ENCODE assay signal across 19 cellular contexts in the genomic region with DNA sequence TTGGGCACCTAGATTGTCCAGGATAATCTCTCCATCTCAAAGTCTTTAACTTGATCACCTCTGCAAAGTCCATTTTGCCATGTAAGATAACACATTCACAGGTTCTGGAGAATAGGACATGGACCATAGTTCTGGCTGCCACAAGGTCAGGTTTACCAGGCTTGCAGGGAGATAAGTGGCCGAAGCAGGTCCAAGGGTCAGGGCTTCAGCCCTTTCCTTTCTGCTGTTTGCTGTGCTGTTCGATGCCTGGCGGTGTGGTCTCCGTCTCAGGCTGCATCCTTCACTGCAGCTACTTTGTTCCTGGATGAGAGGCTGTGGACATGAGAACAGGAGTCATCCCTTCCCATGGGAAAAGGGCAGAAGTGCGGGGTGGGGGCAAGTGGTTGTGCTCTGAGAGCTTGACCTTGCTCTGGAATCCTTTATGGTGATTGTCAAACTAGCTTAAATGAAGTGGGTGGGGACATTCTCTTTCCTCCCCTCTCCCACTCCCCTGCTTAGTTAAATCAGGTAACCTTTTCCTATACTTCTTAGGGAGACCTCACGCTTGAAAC.
"Had no signal": no experiment of that assay in that cellular context is flagged by ENCODE, and none has a peak within 500 bp of the region (broad histone marks: within the 10 kb centered on the region; RNA-seq: fewer than 3 reads in every experiment).

No MANE protein-coding gene starts in this region.

- H3K27ac ChIP-seq: lower lobe of right lung, stomach, transverse colon had no signal

- H3K9me3 ChIP-seq: lower lobe of right lung, stomach, transverse colon had no signal

- ATAC-seq: lower lobe of right lung; sciatic nerve; stimulated activated memory B cell treated with anti-CD40 and anti-IgM and Interleukin-4, amounts not matched to agents 10 μg/mL and 1 μg/mL and 100 μg/mL, for 72 hours; WTC11 had no signal

- H3K27ac Mint-ChIP-seq: activated naive CD8-positive, alpha-beta T cell; activated T-helper 2 cell treated with anti-CD3 and anti-CD28 coated beads, Interferon-gamma antibody, Interleukin-2, Interleukin-4, amounts not matched to agents 10 μg/mL and 5 μg/mL and 100 μg/mL, durations not matched to agents 14 hours and 24 hours and 36 hours; stimulated activated memory B cell treated with anti-CD40 and anti-IgM and Interleukin-4, amounts not matched to agents 10 μg/mL and 1 μg/mL and 100 μg/mL, for 72 hours; T-helper 1 cell treated with Interleukin-12 subunit alpha and Interleukin-12 subunit beta and Interleukin-4 antibody, amounts not matched to agents 30 μg/mL and 1 μg/mL, for 36 hours; WTC11 had no signal

- H3K36me3 ChIP-seq: lower lobe of right lung, stomach, transverse colon had no signal

- H3K27me3 ChIP-seq: stomach, transverse colon had no signal

- DNase-seq: activated naive CD4-positive, alpha-beta T cell; activated T-cell treated with anti-CD3 and anti-CD28 coated beads, Interleukin-2, amount 50 U/mL, for 1 hour; cortex of kidney; kidney; lower lobe of right lung; midbrain; occipital lobe; small intestine; stimulated activated CD4-positive, alpha-beta T cell treated with anti-CD3 and anti-CD28 coated beads, Interleukin-2, amount 100 ng/mL, for 24 hours; stomach; T1000; transverse colon had no signal

- H3K4me3 Mint-ChIP-seq: activated naive CD8-positive, alpha-beta T cell; stimulated activated memory B cell treated with anti-CD40 and anti-IgM and Interleukin-4, amounts not matched to agents 10 μg/mL and 1 μg/mL and 100 μg/mL, for 72 hours; T-helper 1 cell treated with Interleukin-12 subunit alpha and Interleukin-12 subunit beta and Interleukin-4 antibody, amounts not matched to agents 30 μg/mL and 1 μg/mL, for 36 hours; WTC11 had no signal

- H3K27me3 Mint-ChIP-seq: activated naive CD8-positive, alpha-beta T cell; stimulated activated memory B cell treated with anti-CD40 and anti-IgM and Interleukin-4, amounts not matched to agents 10 μg/mL and 1 μg/mL and 100 μg/mL, for 72 hours had no signal

- H3K36me3 Mint-ChIP-seq: activated naive CD8-positive, alpha-beta T cell; stimulated activated memory B cell treated with anti-CD40 and anti-IgM and Interleukin-4, amounts not matched to agents 10 μg/mL and 1 μg/mL and 100 μg/mL, for 72 hours; WTC11 had no signal

- FAIRE-seq: endometrium, kidney, small intestine had no signal

- H3K4me1 ChIP-seq: lower lobe of right lung had no signal

- H3K4me3 ChIP-seq: lower lobe of right lung, stomach, transverse colon had no signal

- H3K9me3 Mint-ChIP-seq: activated T-helper 2 cell treated with anti-CD3 and anti-CD28 coated beads, Interferon-gamma antibody, Interleukin-2, Interleukin-4, amounts not matched to agents 10 μg/mL and 5 μg/mL and 100 μg/mL, durations not matched to agents 14 hours and 24 hours and 36 hours; stimulated activated memory B cell treated with anti-CD40 and anti-IgM and Interleukin-4, amounts not matched to agents 10 μg/mL and 1 μg/mL and 100 μg/mL, for 72 hours; T-helper 1 cell treated with Interleukin-12 subunit alpha and Interleukin-12 subunit beta and Interleukin-4 antibody, amounts not matched to agents 30 μg/mL and 1 μg/mL, for 36 hours; WTC11 had no signal
